Comparison of ENCODE assay signal across 30 cellular contexts in the genomic region with DNA sequence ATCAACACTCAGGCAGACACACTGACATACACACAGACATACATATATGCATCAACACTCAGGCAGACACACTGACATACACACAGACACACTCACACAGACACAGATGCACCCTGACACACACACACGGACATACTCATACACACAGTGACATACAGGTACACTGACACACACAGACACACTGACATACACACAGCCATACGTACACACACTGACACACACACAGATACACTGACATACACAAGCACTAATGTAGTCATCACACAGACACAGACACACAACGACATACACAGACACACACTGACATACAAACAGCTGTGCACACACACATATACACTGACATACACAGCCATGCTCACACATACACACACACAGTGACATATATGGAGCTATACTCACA.
"Had no signal": no experiment of that assay in that cellular context is flagged by ENCODE, and none has a peak within 500 bp of the region (broad histone marks: within the 10 kb centered on the region; RNA-seq: fewer than 3 reads in every experiment).

No MANE protein-coding gene starts in this region.

- ATAC-seq: activated CD4-positive, alpha-beta T cell treated with anti-CD3 and anti-CD28 coated beads for 36 hours; activated CD8-positive, alpha-beta memory T cell treated with anti-CD3 and anti-CD28 coated beads, Interleukin-2, amount 10 ng/mL, durations not matched to agents 7 days and 5 days; activated CD8-positive, alpha-beta T cell treated with anti-CD3 and anti-CD28 coated beads, Interleukin-2, amount 10 ng/mL, durations not matched to agents 7 days and 5 days; effector memory CD8-positive, alpha-beta T cell; foreskin keratinocyte; gastrocnemius medialis; heart left ventricle; T-helper 17 cell had no signal

- FAIRE-seq: astrocyte, colon had no signal

- H3K27ac ChIP-seq: brain microvascular endothelial cell, esophagus muscularis mucosa, foreskin keratinocyte, gastrocnemius medialis, heart left ventricle had no signal

- H3K9me3 ChIP-seq: esophagus muscularis mucosa, gastrocnemius medialis, heart left ventricle had no signal

- DNase-seq: activated CD4-positive, alpha-beta memory T cell treated with anti-CD3 and anti-CD28 coated beads for 36 hours; activated CD4-positive, alpha-beta T cell treated with anti-CD3 and anti-CD28 coated beads for 36 hours; activated CD4-positive, alpha-beta T cell treated with anti-CD3 and anti-CD28 coated beads, Interleukin-2, amount 10 ng/mL, durations not matched to agents 24 days and 14 days; activated CD4-positive, CD25-positive, alpha-beta regulatory T cell; activated CD4-positive, CD25-positive, alpha-beta regulatory T cell treated with anti-CD3 and anti-CD28 coated beads, Interleukin-2, amount 50 U/mL, for 72 hours; activated CD8-positive, alpha-beta memory T cell treated with anti-CD3 and anti-CD28 coated beads, Interleukin-2, amount 10 ng/mL, durations not matched to agents 7 days and 5 days; activated CD8-positive, alpha-beta memory T cell treated with anti-CD3 and anti-CD28 coated beads, Interleukin-2, amount 50 U/mL, for 4 hours; activated CD8-positive, alpha-beta T cell treated with anti-CD3 and anti-CD28 coated beads, Interleukin-2, amount 10 ng/mL, durations not matched to agents 7 days and 5 days; activated effector memory CD4-positive, alpha-beta T cell treated with anti-CD3 and anti-CD28 coated beads, Interleukin-2, amount 50 U/mL, for 16 hours; activated naive CD4-positive, alpha-beta T cell treated with anti-CD3 and anti-CD28 coated beads for 36 hours; activated naive CD8-positive, alpha-beta T cell treated with anti-CD3 and anti-CD28 coated beads, Interleukin-2, amount 10 ng/mL, durations not matched to agents 7 days and 5 days; activated T-cell treated with anti-CD3 and anti-CD28 coated beads, Interleukin-2, amount 50 U/mL, for 1 hour; activated T-cell treated with anti-CD3 and anti-CD28 coated beads, Interleukin-2, amount 50 U/mL, for 48 hours; amniotic stem cell; anterior cingulate cortex; brain microvascular endothelial cell; caudate nucleus; cortex of kidney; dermis blood vessel endothelial cell; effector CD4-positive, alpha-beta T cell; effector memory CD8-positive, alpha-beta T cell; foreskin keratinocyte; gastrocnemius medialis; glutamatergic neuron; heart left ventricle; T-helper 17 cell; T1000 had no signal

- H3K4me1 ChIP-seq: esophagus muscularis mucosa, foreskin keratinocyte, gastrocnemius medialis, heart left ventricle had no signal

- H3K36me3 ChIP-seq: brain microvascular endothelial cell, esophagus muscularis mucosa, gastrocnemius medialis, heart left ventricle had no signal

- H3K27me3 ChIP-seq: brain microvascular endothelial cell had no signal

- H3K4me3 ChIP-seq: esophagus muscularis mucosa, gastrocnemius medialis, heart left ventricle had no signal
